Comparison of ENCODE assay signal across 9 cellular contexts in genomic region chr2:228479014-228479413, GRCh38.
"Had no signal": no experiment of that assay in that cellular context is flagged by ENCODE, and none has a peak within 500 bp of the region (broad histone marks: within the 10 kb centered on the region; RNA-seq: fewer than 3 reads in every experiment).

No MANE protein-coding gene starts in this region.

- H3K9ac ChIP-seq: GM23248 had no signal

- H3K4me1 Mint-ChIP-seq: H9 had no signal

- H2AFZ ChIP-seq: GM23248 had no signal

- H3K4me3 ChIP-seq: GM23248, K562 had no signal

- FAIRE-seq: H54, K562 had no signal

- ATAC-seq: K562 had no signal

- H3K27ac ChIP-seq: GM23248, HL-60 had no signal

- H3K27ac Mint-ChIP-seq: H9 had no signal

- H3K4me3 Mint-ChIP-seq: H9 had no signal

- DNase-seq: GM23248, GOT3, H9, HCEC 1CT, IMR-90, KG1 had no signal
